Comparison of ENCODE assay signal across 1 cellular context in genomic region chrX:71098951-71099506, GRCh38.
TF ChIP-seq lines count a peak whose summit lies in the region.

No MANE protein-coding gene starts in this region.

TF ChIP-seq in SK-N-SH, 30 proteins besides CTCF, POLR2A, EP300 and RAD21 (continued from another document):
- TF ChIP-seq NFIC (IDR thresholded peaks at IDR 0.05; ENCODE audit: borderline replicate concordance) (no peak), POLR2AphosphoS5 (IDR thresholded peaks at IDR 0.05; ENCODE audit: low read depth, low read length) (no peak), RCOR1 (IDR thresholded peaks at IDR 0.05; ENCODE audit: low read length) (no peak)
